ENCODE assay signal across 7 cellular contexts in the genomic region with DNA sequence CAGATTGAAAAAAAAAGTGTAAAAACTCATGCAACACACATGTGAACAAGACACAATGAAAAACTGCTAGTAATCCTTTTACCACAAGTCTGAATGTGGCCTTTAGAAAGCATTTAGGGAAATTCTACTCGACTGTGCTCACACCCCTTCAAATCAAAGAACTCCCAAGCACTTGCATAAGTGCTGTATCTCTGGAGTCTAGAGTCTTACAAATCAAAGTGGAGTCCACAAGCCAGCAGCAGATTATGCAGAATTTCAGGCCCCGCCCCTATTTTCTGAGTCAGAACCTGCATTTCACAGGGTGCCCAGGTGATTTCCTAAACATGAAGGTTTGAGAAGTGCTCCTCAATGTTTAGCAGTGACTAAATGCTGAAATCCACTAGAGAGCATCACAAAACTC. TPM values are rescaled to one million over a fixed set of nuclear protein-coding genes. Genes with fewer than 3 reads are reported as not detected.
DNase-seq lines count a peak whose midpoint lies in the region; ATAC-seq, FAIRE-seq and TF ChIP-seq lines count a peak whose summit lies in the region.
"Not testable (repeated sequence)": the region's sequence is repeated elsewhere in the genome, so short reads cannot be mapped to it uniquely, and the experiment has no call there.

No MANE protein-coding gene starts in this region.

- H3K9me3 Mint-ChIP-seq in GM23338; activated naive CD8-positive, alpha-beta T cell treated with anti-CD3 and anti-CD28 coated beads, Interleukin-2, amount 50 U/mL, for 24 hours: not testable (repeated sequence)

- H3K4me1 ChIP-seq in GM23338 (ENCODE audit: insufficient read depth); foreskin keratinocyte; trophoblast cell (ENCODE audit: control insufficient read depth in 1 of 2, insufficient read depth in 2 of 2, low read length in 2 of 2): not testable (repeated sequence)

- not testable (repeated sequence) for H3K9me3 ChIP-seq in trophoblast cell (ENCODE audit: insufficient read depth, low read depth, low read length)

- WGBS in trophoblast cell (ENCODE audit: extremely low coverage, insufficient coverage, insufficient read length) = no CpG with 5 or more reads among the region's 2 CpGs

- H3K27me3 ChIP-seq in GM23338 (ENCODE audit: insufficient read depth); bronchial epithelial cell (ENCODE audit: control insufficient read depth, insufficient read depth, low read length); foreskin keratinocyte; trophoblast cell (ENCODE audit: insufficient read depth, low read length): not testable (repeated sequence)

- H3K79me2 ChIP-seq in GM23338 (replicated peaks; ENCODE audit: insufficient read depth); trophoblast cell (ENCODE audit: control insufficient read depth, insufficient read depth, low read length, poor library complexity): not testable (repeated sequence)

- FAIRE-seq in bronchial epithelial cell (lab: Jason Lieb, UNC) = not testable (repeated sequence)

- H2BK5ac ChIP-seq in trophoblast cell (ENCODE audit: low read depth, low read length, poor library complexity) = not testable (repeated sequence)

- H3K36me3 ChIP-seq in GM23338 (ENCODE audit: insufficient read depth); bronchial epithelial cell (ENCODE audit: control insufficient read depth, insufficient read depth, low read length); trophoblast cell (ENCODE audit: control insufficient read depth in 1 of 2, insufficient read depth in 2 of 2, low read length in 2 of 2): not testable (repeated sequence)

- not testable (repeated sequence) for H3F3A ChIP-seq in GM23338 (replicated peaks; ENCODE audit: low read depth)

- not testable (repeated sequence) for ATAC-seq in GM23338; activated naive CD8-positive, alpha-beta T cell treated with anti-CD3 and anti-CD28 coated beads, Interleukin-2, amount 50 U/mL, for 24 hours
- peak; percentile 74 for ATAC-seq in foreskin keratinocyte

- not testable (repeated sequence) for H3K27me3 Mint-ChIP-seq in GM23338 (ENCODE audit: insufficient read depth, low read depth, poor library complexity); activated naive CD8-positive, alpha-beta T cell treated with anti-CD3 and anti-CD28 coated beads, Interleukin-2, amount 50 U/mL, for 24 hours

- H3K18ac ChIP-seq in trophoblast cell (ENCODE audit: low read length) = not testable (repeated sequence)

- TF ChIP-seq CTCF in GM23338 (conservative IDR thresholded peaks at IDR 0.05; ENCODE audit: low read depth in 2 of 2); bronchial epithelial cell (IDR thresholded peaks at IDR 0.05; ENCODE audit: insufficient read depth, low read length, severe bottlenecking); foreskin keratinocyte (conservative IDR thresholded peaks at IDR 0.05): not testable (repeated sequence)

- not testable (repeated sequence) for H2BK120ac ChIP-seq in trophoblast cell (ENCODE audit: insufficient read depth, low read length, poor library complexity)

- H3K36me3 Mint-ChIP-seq in GM23338 (ENCODE audit: low read depth); activated naive CD8-positive, alpha-beta T cell treated with anti-CD3 and anti-CD28 coated beads, Interleukin-2, amount 50 U/mL, for 24 hours (ENCODE audit: low read depth): not testable (repeated sequence)

- not testable (repeated sequence) for H2AK5ac ChIP-seq in trophoblast cell (ENCODE audit: low read length)

- not testable (repeated sequence) for H3K9me2 ChIP-seq in GM23338 (ENCODE audit: insufficient read depth)

- H3K4me3 Mint-ChIP-seq in GM23338; activated naive CD8-positive, alpha-beta T cell treated with anti-CD3 and anti-CD28 coated beads, Interleukin-2, amount 50 U/mL, for 24 hours: not testable (repeated sequence)

- not testable (repeated sequence) for H4K12ac ChIP-seq in trophoblast cell (ENCODE audit: low read depth, low read length)

- H4K8ac ChIP-seq in trophoblast cell (ENCODE audit: low read depth, low read length) = not testable (repeated sequence)

- not testable (repeated sequence) for H3K79me1 ChIP-seq in trophoblast cell (ENCODE audit: low read length)

- not testable (repeated sequence) for H3K23ac ChIP-seq in trophoblast cell (ENCODE audit: low read length)

- H3K4me2 ChIP-seq in GM23338; trophoblast cell (ENCODE audit: low read length): not testable (repeated sequence)

- not testable (repeated sequence) for H3K9ac ChIP-seq in trophoblast cell (ENCODE audit: low read length)

- not testable (repeated sequence) for H3K27ac ChIP-seq in GM23338 (ENCODE audit: low read depth); foreskin keratinocyte; trophoblast cell (ENCODE audit: low read depth, low read length)

- not testable (repeated sequence) for H3K4ac ChIP-seq in trophoblast cell (ENCODE audit: low read depth, low read length)

- not testable (repeated sequence) for H2AFZ ChIP-seq in GM23338; trophoblast cell (ENCODE audit: insufficient read depth, low read length, poor library complexity)

- H3K14ac ChIP-seq in trophoblast cell (ENCODE audit: low read length) = not testable (repeated sequence)

- DNase-seq in EL = peak; percentile 7
- DNase-seq in GM23338 (ENCODE audit: low spot score) = peak; percentile 6
- DNase-seq in RPMI8226 = peak; percentile 3
- DNase-seq in activated naive CD8-positive, alpha-beta T cell treated with anti-CD3 and anti-CD28 coated beads, Interleukin-2, amount 50 U/mL, for 24 hours = peak; percentile 5
- DNase-seq in bronchial epithelial cell (ENCODE audit: low read depth) = peak; percentile 47
- DNase-seq in foreskin keratinocyte = peak in 1 of 2 donors; percentile 93
- peak; percentile 53 to 54 for DNase-seq in trophoblast cell

- not testable (repeated sequence) for H2BK12ac ChIP-seq in trophoblast cell (ENCODE audit: low read length)

- H3K27ac Mint-ChIP-seq in GM23338; activated naive CD8-positive, alpha-beta T cell treated with anti-CD3 and anti-CD28 coated beads, Interleukin-2, amount 50 U/mL, for 24 hours: not testable (repeated sequence)

- H4K91ac ChIP-seq in trophoblast cell (ENCODE audit: low read depth, low read length) = not testable (repeated sequence)

- not testable (repeated sequence) for H3K4me1 Mint-ChIP-seq in GM23338; activated naive CD8-positive, alpha-beta T cell treated with anti-CD3 and anti-CD28 coated beads, Interleukin-2, amount 50 U/mL, for 24 hours

- H4K20me1 ChIP-seq in GM23338 (replicated peaks; ENCODE audit: insufficient read depth) = not testable (repeated sequence)

- H3K4me3 ChIP-seq in GM23338; bronchial epithelial cell (ENCODE audit: low read depth, low read length); trophoblast cell (ENCODE audit: low read depth, low read length): not testable (repeated sequence)

RNA-seq across cellular contexts. Expression of gene WASHC2A, which starts 22.5 kb away (rescaled TPM):
- 24.5 and 26.4 TPM in 2 replicates for total RNA-seq in GM23338 (2014; rRNA removed; shearing (Covaris generic))
- 12.9 and 13.2 TPM in 2 replicates for polyA plus RNA-seq in GM23338 (2016; fragmentation: Nextera tagmentation; extraction: Ambion mirVana)
- 24.0 and 37.1 TPM in 2 replicates for total RNA-seq in bronchial epithelial cell
- 28.2 and 28.3 TPM in 2 replicates for total RNA-seq in foreskin keratinocyte
- polyA plus RNA-seq in foreskin keratinocyte = 10.4 and 11.6 TPM in 2 replicates
- polyA plus RNA-seq in trophoblast cell (2013) = 19.1 and 19.3 TPM in 2 replicates

RNA-seq across cellular contexts. Expression of gene AGAP6, which starts 57.1 kb away (rescaled TPM):
- total RNA-seq in GM23338 (2014; rRNA removed; shearing (Covaris generic)) = 9.9 and 12.9 TPM in 2 replicates
- polyA plus RNA-seq in GM23338 (2016; fragmentation: Nextera tagmentation; extraction: Ambion mirVana) = 13.3 and 14.3 TPM in 2 replicates
- 3.2 and 3.5 TPM in 2 replicates for total RNA-seq in bronchial epithelial cell
- 5.6 and 7.7 TPM in 2 replicates for total RNA-seq in foreskin keratinocyte
- polyA plus RNA-seq in foreskin keratinocyte = 4.6 and 5.6 TPM in 2 replicates
- polyA plus RNA-seq in trophoblast cell (2013) = 7.3 and 8.0 TPM in 2 replicates
